Comparison of ENCODE assay signal across 8 cellular contexts in genomic region chr2:156322103-156322671, GRCh38. TPM values are rescaled to one million over a fixed set of nuclear protein-coding genes. Genes with fewer than 3 reads are reported as not detected.
A peak's percentile ranks its signal among the peaks of the same experiment; 100 is the strongest.
DNase-seq lines count a peak whose midpoint lies in the region; ATAC-seq, FAIRE-seq and TF ChIP-seq lines count a peak whose summit lies in the region.

No MANE protein-coding gene starts in this region.

- H3K27me3 ChIP-seq in duodenal mucosa (ENCODE audit: control insufficient read depth in 1 of 2, insufficient read depth in 2 of 2, low read length in 2 of 2) (peaks cover 19 to 25% of the 10 kb centered on the region in 2 donors), small intestine (ENCODE audit: control insufficient read depth in 2 of 2, insufficient read depth in 2 of 2, low read length in 2 of 2) (peaks cover 0 to 3% of the 10 kb centered on the region in 2 donors), HAP-1 (ENCODE audit: low read depth) (no peaks in the 10 kb centered on the region)

- ATAC-seq in HG03354 (IDR thresholded peaks at IDR 0.05; ENCODE audit: poor library complexity, severe bottlenecking, unreplicated experiment) = peak; percentile 59
- ATAC-seq in HG02938 (IDR thresholded peaks at IDR 0.05; ENCODE audit: unreplicated experiment) = no peak
- ATAC-seq in HG02840 (IDR thresholded peaks at IDR 0.05; ENCODE audit: low FRiP score, unreplicated experiment) = no peak

- peak overlapping the region; percentile 7 to 40 for H3K9ac ChIP-seq in duodenal mucosa (ENCODE audit: low read depth in 1 of 2, low read length in 2 of 2)

- peaks cover 15 to 20% of the 10 kb centered on the region in 2 donors for H3K4me1 ChIP-seq in duodenal mucosa (ENCODE audit: control insufficient read depth in 1 of 2, insufficient read depth in 2 of 2, low read length in 2 of 2)
- peaks cover 0 to 4% of the 10 kb centered on the region in 2 donors for H3K4me1 ChIP-seq in small intestine (ENCODE audit: control insufficient read depth in 2 of 2, insufficient read depth in 1 of 2, low read depth in 1 of 2, low read length in 1 of 2)
- H3K4me1 ChIP-seq in HAP-1 = no peaks in the 10 kb centered on the region

- DNase-seq in GM20000 (ENCODE audit: low spot score) (peak; percentile 20), small intestine (peak; percentile 51), HAP-1 (ENCODE audit: low spot score in 2 of 2) (no peak), NCI-H2171 treated with DMSO at 0.1 percent for 48 hours (lab: John Stamatoyannopoulos, UW) (no peak)

- peak overlapping the region; percentile 79 to 80 for H3K4me3 ChIP-seq in duodenal mucosa (ENCODE audit: low read depth in 1 of 2, low read length in 2 of 2)
- H3K4me3 ChIP-seq in small intestine (ENCODE audit: low read depth in 1 of 2, low read length in 2 of 2) = peak overlapping the region; percentile 22 to 23
- no peak overlapping the region for H3K4me3 ChIP-seq in HAP-1

- H3K9me3 ChIP-seq in duodenal mucosa (ENCODE audit: control insufficient read depth in 1 of 2, low read length in 2 of 2) (no peaks in the 10 kb centered on the region), small intestine (ENCODE audit: control insufficient read depth, low read depth) (no peaks in the 10 kb centered on the region), HAP-1 (peaks cover 2% of the 10 kb centered on the region; the same call in 1 of the 2 replicates)

- in situ Hi-C loops in HAP-1 (cut with MboI; ENCODE audit: low sequenced_read_pairs) = no loop called here

- WGBS in small intestine, 3 donors = 9 to 13% (median 11%) methylated on average over 21 of the region's 21 CpGs

- TF ChIP-seq CTCF in GM20000 (IDR thresholded peaks at IDR 0.05; ENCODE audit: extremely low read depth, missing control alignments) = no peak

- H3K36me3 ChIP-seq in duodenal mucosa (ENCODE audit: control insufficient read depth in 1 of 2, insufficient read depth in 2 of 2, low read length in 2 of 2) = peaks cover 0 to 6% of the 10 kb centered on the region in 2 donors
- H3K36me3 ChIP-seq in small intestine (ENCODE audit: control insufficient read depth in 2 of 2, insufficient read depth in 2 of 2, low read length in 2 of 2) = no peaks in the 10 kb centered on the region
- H3K36me3 ChIP-seq in HAP-1 (replicated peaks) = peaks cover 6% of the 10 kb centered on the region

- no peak for FAIRE-seq in small intestine (lab: Jason Lieb, UNC)

- no peak overlapping the region for H3K27ac ChIP-seq in duodenal mucosa (ENCODE audit: low read depth, low read length)
- H3K27ac ChIP-seq in small intestine (ENCODE audit: low read depth in 1 of 2, low read length in 1 of 2) = no peak overlapping the region

RNA-seq across cellular contexts. Expression of gene NR4A2, which starts 10.3 kb away (rescaled TPM):
- polyA plus RNA-seq in small intestine = 1 to 10 TPM; 1.3 to 5.7 (median 1.6) TPM

Comparison
In these comparisons a context has a peak if more than half of its experiments do, and no peak if none do; other contexts are left out.
1. DNase-seq: peak in GM20000 (single experiment) and small intestine (single experiment); none in HAP-1 (0 of 2) and NCI-H2171 treated with DMSO at 0.1 percent for 48 hours (single experiment).